ENCODE assay signal across 14 cellular contexts in genomic region chr12:58537278-58537677, GRCh38.
DNase-seq lines count a peak whose midpoint lies in the region; ATAC-seq and TF ChIP-seq lines count a peak whose summit lies in the region.
"Had no signal": no experiment of that assay in that cellular context is flagged by ENCODE, and none has a peak within 500 bp of the region (broad histone marks: within the 10 kb centered on the region; RNA-seq: fewer than 3 reads in every experiment).

No MANE protein-coding gene starts in this region.

- no peak overlapping the region for H3K4me3 Mint-ChIP-seq in osteocyte (ENCODE audit: unreplicated experiment)
- no peak overlapping the region for H3K4me3 Mint-ChIP-seq in stimulated activated effector memory CD8-positive, alpha-beta T cell treated with anti-CD3 and anti-CD28 coated beads, Interleukin-12 subunit alpha, Interleukin-12 subunit beta, amount 100 ng/mL, for 72 hours
- H3K4me3 Mint-ChIP-seq: activated CD8-positive, alpha-beta memory T cell treated with anti-CD3 and anti-CD28 coated beads, Interleukin-2, amount 10 ng/mL, durations not matched to agents 7 days and 5 days; CD8-positive, alpha-beta memory T cell; effector memory CD8-positive, alpha-beta T cell had no signal

- no peaks in the 10 kb centered on the region for H3K9me3 ChIP-seq in esophagus squamous epithelium
- no peaks in the 10 kb centered on the region for H3K9me3 ChIP-seq in body of pancreas
- H3K9me3 ChIP-seq: stomach had no signal

- H3K27ac Mint-ChIP-seq in osteocyte (ENCODE audit: unreplicated experiment) = peak overlapping the region; percentile 76
- no peak overlapping the region for H3K27ac Mint-ChIP-seq in activated naive CD4-positive, alpha-beta T cell treated with anti-CD3 and anti-CD28 coated beads, Interleukin-2, amount 50 U/mL, for 72 hours
- no peak overlapping the region for H3K27ac Mint-ChIP-seq in stimulated activated effector memory CD8-positive, alpha-beta T cell treated with anti-CD3 and anti-CD28 coated beads, Interleukin-12 subunit alpha, Interleukin-12 subunit beta, amount 100 ng/mL, for 72 hours
- H3K27ac Mint-ChIP-seq: activated CD8-positive, alpha-beta memory T cell treated with anti-CD3 and anti-CD28 coated beads, Interleukin-2, amount 10 ng/mL, durations not matched to agents 7 days and 5 days; CD8-positive, alpha-beta memory T cell; effector memory CD8-positive, alpha-beta T cell had no signal

- no peaks in the 10 kb centered on the region for H3K27me3 ChIP-seq in esophagus squamous epithelium
- H3K27me3 ChIP-seq in body of pancreas = no peaks in the 10 kb centered on the region
- H3K27me3 ChIP-seq: stomach had no signal

- H3K4me3 ChIP-seq in esophagus squamous epithelium (no peak overlapping the region), body of pancreas (no peak overlapping the region)
- H3K4me3 ChIP-seq: stomach had no signal

- ATAC-seq in activated naive CD4-positive, alpha-beta T cell treated with anti-CD3 and anti-CD28 coated beads, Interleukin-2, amount 50 U/mL, for 72 hours = no peak
- ATAC-seq in body of pancreas = no peak
- ATAC-seq in stimulated activated effector memory CD8-positive, alpha-beta T cell treated with anti-CD3 and anti-CD28 coated beads, Interleukin-12 subunit alpha, Interleukin-12 subunit beta, amount 100 ng/mL, for 72 hours = no peak
- ATAC-seq: activated CD8-positive, alpha-beta memory T cell treated with anti-CD3 and anti-CD28 coated beads, Interleukin-2, amount 10 ng/mL, durations not matched to agents 7 days and 5 days; effector memory CD8-positive, alpha-beta T cell; Right ventricle myocardium inferior had no signal

- H3K4me1 ChIP-seq in esophagus squamous epithelium (peaks cover 0 to 54% (median 7%) of the 10 kb centered on the region in 3 donors), body of pancreas (no peaks in the 10 kb centered on the region)

- no peaks in the 10 kb centered on the region for H3K27me3 Mint-ChIP-seq in osteocyte (ENCODE audit: unreplicated experiment)
- H3K27me3 Mint-ChIP-seq: activated CD8-positive, alpha-beta memory T cell treated with anti-CD3 and anti-CD28 coated beads, Interleukin-2, amount 10 ng/mL, durations not matched to agents 7 days and 5 days; effector memory CD8-positive, alpha-beta T cell had no signal

- H3K27ac ChIP-seq in esophagus squamous epithelium = peak overlapping the region in 3 of 4 donors; percentile 29 to 50 (median 30)
- no peak overlapping the region for H3K27ac ChIP-seq in body of pancreas

- TF ChIP-seq POLR2A in esophagus squamous epithelium (IDR thresholded peaks at IDR 0.05) (no peak), body of pancreas (IDR thresholded peaks at IDR 0.05) (no peak)

- intact Hi-C loops in esophagus squamous epithelium (cut with DNase I) (loop anchor here (10.0 kb wide), 1 partner anchor 552 kb away; no protein-coding TSS in a partner anchor), body of pancreas (cut with DNase I) (loop anchor here (5.0 kb wide), 1 partner anchor 610 kb away; no protein-coding TSS in a partner anchor)

- WGBS in esophagus squamous epithelium, 2 donors = 71 to 76% methylated on average over 5 of the region's 5 CpGs
- WGBS in body of pancreas, 2 donors = 70 to 73% methylated on average over 5 of the region's 5 CpGs

- H3K4me1 Mint-ChIP-seq in osteocyte (ENCODE audit: unreplicated experiment) = peaks cover 66% of the 10 kb centered on the region
- H3K4me1 Mint-ChIP-seq in stimulated activated effector memory CD8-positive, alpha-beta T cell treated with anti-CD3 and anti-CD28 coated beads, Interleukin-12 subunit alpha, Interleukin-12 subunit beta, amount 100 ng/mL, for 72 hours = no peaks in the 10 kb centered on the region
- H3K4me1 Mint-ChIP-seq: activated CD8-positive, alpha-beta memory T cell treated with anti-CD3 and anti-CD28 coated beads, Interleukin-2, amount 10 ng/mL, durations not matched to agents 7 days and 5 days; CD8-positive, alpha-beta memory T cell had no signal

- peak; percentile 56 for DNase-seq in Daoy (ENCODE audit: low read depth)
- peak; percentile 60 for DNase-seq in NCI-H446 treated with DMSO at 0.1 percent for 48 hours (lab: John Stamatoyannopoulos, UW)
- DNase-seq in esophagus squamous epithelium (lab: John Stamatoyannopoulos, UW) = no peak
- no peak for DNase-seq in osteocyte (ENCODE audit: extremely low spot score, unreplicated experiment)
- DNase-seq in activated naive CD4-positive, alpha-beta T cell treated with anti-CD3 and anti-CD28 coated beads, Interleukin-2, amount 50 U/mL, for 72 hours (ENCODE audit: low spot score in 2 of 2) = no peak
- no peak for DNase-seq in body of pancreas
- DNase-seq in occipital lobe (lab: John Stamatoyannopoulos, UW) = no peak
- DNase-seq in stimulated activated effector memory CD8-positive, alpha-beta T cell treated with anti-CD3 and anti-CD28 coated beads, Interleukin-12 subunit alpha, Interleukin-12 subunit beta, amount 100 ng/mL, for 72 hours (ENCODE audit: low spot score in 2 of 2) = no peak
- DNase-seq: activated CD8-positive, alpha-beta memory T cell treated with anti-CD3 and anti-CD28 coated beads, Interleukin-2, amount 10 ng/mL, durations not matched to agents 7 days and 5 days; CD8-positive, alpha-beta memory T cell; effector memory CD8-positive, alpha-beta T cell; NCI-H510A; stomach had no signal

- H3K9me3 Mint-ChIP-seq in osteocyte (ENCODE audit: unreplicated experiment) = peaks cover 21% of the 10 kb centered on the region
- peaks cover 3 to 4% of the 10 kb centered on the region in 2 donors for H3K9me3 Mint-ChIP-seq in activated naive CD4-positive, alpha-beta T cell treated with anti-CD3 and anti-CD28 coated beads, Interleukin-2, amount 50 U/mL, for 72 hours
- H3K9me3 Mint-ChIP-seq in stimulated activated effector memory CD8-positive, alpha-beta T cell treated with anti-CD3 and anti-CD28 coated beads, Interleukin-12 subunit alpha, Interleukin-12 subunit beta, amount 100 ng/mL, for 72 hours = peaks cover 5% of the 10 kb centered on the region
- H3K9me3 Mint-ChIP-seq: CD8-positive, alpha-beta memory T cell had no signal

- peaks cover 7% of the 10 kb centered on the region for H3K36me3 Mint-ChIP-seq in osteocyte (ENCODE audit: unreplicated experiment)
- no peaks in the 10 kb centered on the region for H3K36me3 Mint-ChIP-seq in activated naive CD4-positive, alpha-beta T cell treated with anti-CD3 and anti-CD28 coated beads, Interleukin-2, amount 50 U/mL, for 72 hours
- H3K36me3 Mint-ChIP-seq in stimulated activated effector memory CD8-positive, alpha-beta T cell treated with anti-CD3 and anti-CD28 coated beads, Interleukin-12 subunit alpha, Interleukin-12 subunit beta, amount 100 ng/mL, for 72 hours = no peaks in the 10 kb centered on the region
- H3K36me3 Mint-ChIP-seq: activated CD8-positive, alpha-beta memory T cell treated with anti-CD3 and anti-CD28 coated beads, Interleukin-2, amount 10 ng/mL, durations not matched to agents 7 days and 5 days; CD8-positive, alpha-beta memory T cell had no signal

- TF ChIP-seq CTCF in esophagus squamous epithelium (IDR thresholded peaks at IDR 0.05) (no peak), osteocyte (IDR thresholded peaks at IDR 0.05) (no peak), body of pancreas (IDR thresholded peaks at IDR 0.05) (no peak)

- H3K36me3 ChIP-seq in esophagus squamous epithelium (no peaks in the 10 kb centered on the region), body of pancreas (replicated peaks in 1 of 2; ENCODE audit: insufficient read depth in 1 of 2, low read depth in 2 of 2) (no peaks in the 10 kb centered on the region)
- H3K36me3 ChIP-seq: stomach had no signal

Comparison
In these comparisons a context has a peak if more than half of its experiments do, and no peak if none do; other contexts are left out.
1. DNase-seq: peak in Daoy (single experiment) and NCI-H446 treated with DMSO at 0.1 percent for 48 hours (single experiment); none in esophagus squamous epithelium (single experiment), osteocyte (single experiment), activated naive CD4-positive, alpha-beta T cell treated with anti-CD3 and anti-CD28 coated beads, Interleukin-2, amount 50 U/mL, for 72 hours (0 of 2), body of pancreas (0 of 4), occipital lobe (single experiment) and stimulated activated effector memory CD8-positive, alpha-beta T cell treated with anti-CD3 and anti-CD28 coated beads, Interleukin-12 subunit alpha, Interleukin-12 subunit beta, amount 100 ng/mL, for 72 hours (0 of 2).
2. H3K27ac ChIP-seq: peak in esophagus squamous epithelium (3 of 4); none in body of pancreas (0 of 4).